Comparison of ENCODE assay signal across 2 cellular contexts in genomic region chr3:52017467-52018065, GRCh38.
A peak's percentile ranks its signal among the peaks of the same experiment; 100 is the strongest.
TF ChIP-seq lines count a peak whose summit lies in the region.

No MANE protein-coding gene starts in this region.

TF ChIP-seq in liver, 16 proteins besides CTCF, POLR2A, EP300 and RAD21:
- no peak for TF ChIP-seq FOXA1 (IDR thresholded peaks at IDR 0.05)
- TF ChIP-seq NR2F2 (IDR thresholded peaks at IDR 0.05) = peak; percentile 59

TF ChIP-seq in HepG2, 621 proteins besides CTCF, POLR2A, EP300 and RAD21:
- TF ChIP-seq USF2 (IDR thresholded peaks at IDR 0.05; ENCODE audit: low read depth, low read length) (no peak), USF2 (CRISPR knock-in tag; IDR thresholded peaks at IDR 0.05; ENCODE audit: borderline replicate concordance) (no peak), PAXIP1 (CRISPR knock-in tag; conservative IDR thresholded peaks at IDR 0.05) (no peak), RBFOX2 (IDR thresholded peaks at IDR 0.05; ENCODE audit: low read depth, low read length) (no peak), CENPX (CRISPR knock-in tag; IDR thresholded peaks at IDR 0.05) (no peak), ZNF280B (CRISPR knock-in tag; IDR thresholded peaks at IDR 0.05; ENCODE audit: borderline replicate concordance) (no peak), ZMAT5 (CRISPR knock-in tag; IDR thresholded peaks at IDR 0.05; ENCODE audit: borderline replicate concordance, low read depth) (no peak), SUZ12 (IDR thresholded peaks at IDR 0.05; ENCODE audit: low read depth, low read length) (no peak), ARNT (IDR thresholded peaks at IDR 0.05) (no peak), KMT2A (CRISPR knock-in tag; IDR thresholded peaks at IDR 0.05) (no peak), ZSCAN20 (CRISPR knock-in tag; IDR thresholded peaks at IDR 0.05; ENCODE audit: borderline replicate concordance) (no peak), JUN (CRISPR knock-in tag; IDR thresholded peaks at IDR 0.05) (no peak), HDAC1 (CRISPR knock-in tag; IDR thresholded peaks at IDR 0.05) (no peak), ZNF280D (CRISPR knock-in tag; IDR thresholded peaks at IDR 0.05) (no peak), MTA1 (CRISPR knock-in tag; IDR thresholded peaks at IDR 0.05; ENCODE audit: borderline replicate concordance) (no peak), ATM (IDR thresholded peaks at IDR 0.05; ENCODE audit: borderline replicate concordance) (no peak), ZNF18 (CRISPR knock-in tag; IDR thresholded peaks at IDR 0.05; ENCODE audit: insufficient replicate concordance) (no peak), SNAPC4 (CRISPR knock-in tag; IDR thresholded peaks at IDR 0.05) (no peak), ETV5 (CRISPR knock-in tag; IDR thresholded peaks at IDR 0.05; ENCODE audit: borderline replicate concordance) (no peak), SMC3 (IDR thresholded peaks at IDR 0.05; ENCODE audit: low read length) (no peak), MED1 (CRISPR knock-in tag; IDR thresholded peaks at IDR 0.05) (no peak)
